Comparison of ENCODE assay signal across 19 cellular contexts in genomic region chr2:112799291-112799975, GRCh38. TPM values are rescaled to one million over a fixed set of nuclear protein-coding genes. Genes with fewer than 3 reads are reported as not detected.
DNase-seq lines count a peak whose midpoint lies in the region; ATAC-seq, FAIRE-seq and TF ChIP-seq lines count a peak whose summit lies in the region.
"Had no signal": no experiment of that assay in that cellular context is flagged by ENCODE, and none has a peak within 500 bp of the region (broad histone marks: within the 10 kb centered on the region; RNA-seq: fewer than 3 reads in every experiment).

No MANE protein-coding gene starts in this region.

- no peaks in the 10 kb centered on the region for H3K36me3 ChIP-seq in naive thymus-derived CD4-positive, alpha-beta T cell (ENCODE audit: control insufficient read depth in 2 of 3, insufficient read depth in 3 of 3, low read length in 3 of 3)
- H3K36me3 ChIP-seq in right lobe of liver = no peaks in the 10 kb centered on the region
- H3K36me3 ChIP-seq: MG63, spleen, thoracic aorta had no signal

- DNase-seq in GM18507 (ENCODE audit: extremely low spot score, insufficient read length, low read depth) (no peak), NB4 (ENCODE audit: low read depth) (peak; percentile 47), NCI-H1694 (lab: John Stamatoyannopoulos, UW) (no peak), right lobe of liver (no peak), coronary artery (ENCODE audit: low spot score) (no peak), foreskin melanocyte (no peak)
- DNase-seq in activated T-helper 1 cell treated with anti-CD3 and anti-CD28 coated beads, Interleukin-12 subunit alpha, Interleukin-12 subunit beta, Interleukin-2, Interleukin-4 antibody, amounts not matched to agents 30 ng/mL and 10 ng/mL and 1 ng/mL, durations not matched to agents 14 hours and 24 hours and 36 hours (ENCODE audit: low spot score) = no peak
- DNase-seq in naive thymus-derived CD4-positive, alpha-beta T cell = no peak
- DNase-seq: activated CD8-positive, alpha-beta memory T cell treated with anti-CD3 and anti-CD28 coated beads, Interleukin-2, amount 50 U/mL, for 48 hours; anterior cingulate cortex; CD8-positive, alpha-beta memory T cell; MG63; midbrain; NCI-H345; spleen had no signal

- TF ChIP-seq POLR2A in NB4 (IDR thresholded peaks at IDR 0.05; ENCODE audit: extremely low read depth, insufficient read length) = no peak
- TF ChIP-seq POLR2A in right lobe of liver (IDR thresholded peaks at IDR 0.05) = no peak

- POLR2A ChIA-PET in naive thymus-derived CD4-positive, alpha-beta T cell (lab: Charles Lee) = no interaction called here

- H3K4me1 Mint-ChIP-seq in activated T-helper 1 cell treated with anti-CD3 and anti-CD28 coated beads, Interleukin-12 subunit alpha, Interleukin-12 subunit beta, Interleukin-2, Interleukin-4 antibody, amounts not matched to agents 30 ng/mL and 10 ng/mL and 1 ng/mL, durations not matched to agents 14 hours and 24 hours and 36 hours (ENCODE audit: low read depth) = peaks cover 37% of the 10 kb centered on the region
- peaks cover 0 to 48% (median 0%) of the 10 kb centered on the region in 7 donors for H3K4me1 Mint-ChIP-seq in naive thymus-derived CD4-positive, alpha-beta T cell
- H3K4me1 Mint-ChIP-seq: CD8-positive, alpha-beta memory T cell had no signal

- H3K9me3 ChIP-seq in naive thymus-derived CD4-positive, alpha-beta T cell (ENCODE audit: control insufficient read depth in 2 of 3, low read length in 3 of 3) = no peaks in the 10 kb centered on the region
- no peaks in the 10 kb centered on the region for H3K9me3 ChIP-seq in right lobe of liver
- H3K9me3 ChIP-seq: spleen, thoracic aorta had no signal

- H3K36me3 Mint-ChIP-seq in activated T-helper 1 cell treated with anti-CD3 and anti-CD28 coated beads, Interleukin-12 subunit alpha, Interleukin-12 subunit beta, Interleukin-2, Interleukin-4 antibody, amounts not matched to agents 30 ng/mL and 10 ng/mL and 1 ng/mL, durations not matched to agents 14 hours and 24 hours and 36 hours (ENCODE audit: low read depth) = peaks cover 5% of the 10 kb centered on the region
- peaks cover 0 to 21% (median 0%) of the 10 kb centered on the region in 5 donors for H3K36me3 Mint-ChIP-seq in naive thymus-derived CD4-positive, alpha-beta T cell
- H3K36me3 Mint-ChIP-seq: CD8-positive, alpha-beta memory T cell had no signal

- no peak for TF ChIP-seq CTCF in NB4 (IDR thresholded peaks at IDR 0.05; ENCODE audit: low read depth, low read length)
- no peak for TF ChIP-seq CTCF in right lobe of liver (IDR thresholded peaks at IDR 0.05)
- TF ChIP-seq CTCF in coronary artery (IDR thresholded peaks at IDR 0.05) = no peak

- intact Hi-C loops in activated T-helper 1 cell treated with anti-CD3 and anti-CD28 coated beads, Interleukin-12 subunit alpha, Interleukin-12 subunit beta, Interleukin-2, Interleukin-4 antibody, amounts not matched to agents 30 ng/mL and 10 ng/mL and 1 ng/mL, durations not matched to agents 14 hours and 24 hours and 36 hours (cut with micrococcal nuclease) = no loop called here
- intact Hi-C loops in naive thymus-derived CD4-positive, alpha-beta T cell (cut with micrococcal nuclease) = no loop called here
- intact Hi-C loops in right lobe of liver (cut with DNase I) = no loop called here

- H3K27me3 Mint-ChIP-seq in activated T-helper 1 cell treated with anti-CD3 and anti-CD28 coated beads, Interleukin-12 subunit alpha, Interleukin-12 subunit beta, Interleukin-2, Interleukin-4 antibody, amounts not matched to agents 30 ng/mL and 10 ng/mL and 1 ng/mL, durations not matched to agents 14 hours and 24 hours and 36 hours (ENCODE audit: insufficient read depth) = peaks cover 2% of the 10 kb centered on the region
- peaks cover 0 to 10% (median 0%) of the 10 kb centered on the region in 5 donors for H3K27me3 Mint-ChIP-seq in naive thymus-derived CD4-positive, alpha-beta T cell

- ATAC-seq in naive thymus-derived CD4-positive, alpha-beta T cell = peak; percentile 83
- no peak for ATAC-seq in right lobe of liver
- ATAC-seq: Panc1 had no signal

- H3K27me3 ChIP-seq in naive thymus-derived CD4-positive, alpha-beta T cell (ENCODE audit: control insufficient read depth in 2 of 2, insufficient read depth in 2 of 2, low read length in 2 of 2) = no peaks in the 10 kb centered on the region
- no peaks in the 10 kb centered on the region for H3K27me3 ChIP-seq in right lobe of liver
- H3K27me3 ChIP-seq: MG63, spleen had no signal

- peaks cover 6% of the 10 kb centered on the region for H3K9me3 Mint-ChIP-seq in activated T-helper 1 cell treated with anti-CD3 and anti-CD28 coated beads, Interleukin-12 subunit alpha, Interleukin-12 subunit beta, Interleukin-2, Interleukin-4 antibody, amounts not matched to agents 30 ng/mL and 10 ng/mL and 1 ng/mL, durations not matched to agents 14 hours and 24 hours and 36 hours
- H3K9me3 Mint-ChIP-seq in naive thymus-derived CD4-positive, alpha-beta T cell = peaks cover 0 to 13% (median 0%) of the 10 kb centered on the region in 11 donors
- H3K9me3 Mint-ChIP-seq: CD8-positive, alpha-beta memory T cell had no signal

- 52% methylated on average over 3 of the region's 4 CpGs for WGBS in right lobe of liver (ENCODE audit: insufficient coverage, low coverage, low lambda C conversion rate, missing lambda C conversion rate)

- FAIRE-seq in GM18507 (lab: Jason Lieb, UNC) = peak; percentile 12
- FAIRE-seq: G401.6 had no signal

- CTCF ChIA-PET in naive thymus-derived CD4-positive, alpha-beta T cell (lab: Charles Lee) = no interaction called here

- peak overlapping the region; percentile 66 for H3K27ac Mint-ChIP-seq in activated T-helper 1 cell treated with anti-CD3 and anti-CD28 coated beads, Interleukin-12 subunit alpha, Interleukin-12 subunit beta, Interleukin-2, Interleukin-4 antibody, amounts not matched to agents 30 ng/mL and 10 ng/mL and 1 ng/mL, durations not matched to agents 14 hours and 24 hours and 36 hours
- peak overlapping the region in 1 of 9 donors; percentile 81 for H3K27ac Mint-ChIP-seq in naive thymus-derived CD4-positive, alpha-beta T cell
- H3K27ac Mint-ChIP-seq: CD8-positive, alpha-beta memory T cell had no signal

- H3K4me3 ChIP-seq in NB4 (ENCODE audit: low read depth, low read length) (no peak overlapping the region), right lobe of liver (no peak overlapping the region), coronary artery (no peak overlapping the region)
- H3K4me3 ChIP-seq in naive thymus-derived CD4-positive, alpha-beta T cell (ENCODE audit: low read length) = no peak overlapping the region
- H3K4me3 ChIP-seq: MG63, spleen, thoracic aorta had no signal

- no peaks in the 10 kb centered on the region for H3K4me1 ChIP-seq in naive thymus-derived CD4-positive, alpha-beta T cell (ENCODE audit: control insufficient read depth in 2 of 2, insufficient read depth in 2 of 2, low read length in 2 of 2)
- H3K4me1 ChIP-seq in right lobe of liver = peaks cover 0 to 18% (median 3%) of the 10 kb centered on the region in 4 donors

- no peak overlapping the region for H3K4me3 Mint-ChIP-seq in activated T-helper 1 cell treated with anti-CD3 and anti-CD28 coated beads, Interleukin-12 subunit alpha, Interleukin-12 subunit beta, Interleukin-2, Interleukin-4 antibody, amounts not matched to agents 30 ng/mL and 10 ng/mL and 1 ng/mL, durations not matched to agents 14 hours and 24 hours and 36 hours
- peak overlapping the region in 1 of 10 donors; percentile 21 for H3K4me3 Mint-ChIP-seq in naive thymus-derived CD4-positive, alpha-beta T cell
- H3K4me3 Mint-ChIP-seq: CD8-positive, alpha-beta memory T cell had no signal

- no peak overlapping the region for H3K27ac ChIP-seq in naive thymus-derived CD4-positive, alpha-beta T cell (ENCODE audit: low read depth, low read length)
- H3K27ac ChIP-seq in right lobe of liver = no peak overlapping the region
- no peak overlapping the region for H3K27ac ChIP-seq in coronary artery
- H3K27ac ChIP-seq: parathyroid adenoma, thoracic aorta had no signal

RNA-seq across cellular contexts. Expression of gene IL1A, which starts 15.1 kb away (rescaled TPM):
- total RNA-seq in activated T-helper 1 cell treated with anti-CD3 and anti-CD28 coated beads, Interleukin-12 subunit alpha, Interleukin-12 subunit beta, Interleukin-2, Interleukin-4 antibody, amounts not matched to agents 30 ng/mL and 10 ng/mL and 1 ng/mL, durations not matched to agents 14 hours and 24 hours and 36 hours = 7.5 and 7.8 TPM in 2 replicates
- 1 to 10 TPM in 2 of 5 experiments, under 1 TPM in 2, not detected in 1; 0.22 to 4.3 (median 1.0) TPM for total RNA-seq in naive thymus-derived CD4-positive, alpha-beta T cell
- polyA plus RNA-seq in naive thymus-derived CD4-positive, alpha-beta T cell = not detected
- not detected for total RNA-seq in right lobe of liver
- polyA plus RNA-seq: CD8-positive, alpha-beta memory T cell had no signal

RNA-seq across cellular contexts. Expression of gene CKAP2L, which starts 35.0 kb away (rescaled TPM):
- total RNA-seq in activated T-helper 1 cell treated with anti-CD3 and anti-CD28 coated beads, Interleukin-12 subunit alpha, Interleukin-12 subunit beta, Interleukin-2, Interleukin-4 antibody, amounts not matched to agents 30 ng/mL and 10 ng/mL and 1 ng/mL, durations not matched to agents 14 hours and 24 hours and 36 hours = 20.9 and 21.2 TPM in 2 replicates
- total RNA-seq in naive thymus-derived CD4-positive, alpha-beta T cell = 10 to 100 TPM in 1 of 5 experiments, 1 to 10 TPM in 1, under 1 TPM in 1, not detected in 2; 0.69 to 36.2 (median 2.4) TPM
- not detected for polyA plus RNA-seq in naive thymus-derived CD4-positive, alpha-beta T cell
- total RNA-seq in right lobe of liver = 1 to 10 TPM in 2 of 6 experiments, under 1 TPM in 4; 0.20 to 1.4 (median 0.66) TPM
- polyA plus RNA-seq: CD8-positive, alpha-beta memory T cell had no signal

RNA-seq across cellular contexts. Expression of gene IL1B, which starts 37.1 kb away (rescaled TPM):
- 0.23 and 0.44 TPM in 2 replicates for total RNA-seq in activated T-helper 1 cell treated with anti-CD3 and anti-CD28 coated beads, Interleukin-12 subunit alpha, Interleukin-12 subunit beta, Interleukin-2, Interleukin-4 antibody, amounts not matched to agents 30 ng/mL and 10 ng/mL and 1 ng/mL, durations not matched to agents 14 hours and 24 hours and 36 hours
- total RNA-seq in naive thymus-derived CD4-positive, alpha-beta T cell = 100 to 1,000 TPM in 2 of 5 experiments, 1 to 10 TPM in 1, under 1 TPM in 2; 0.17 to 615 (median 1.1) TPM
- polyA plus RNA-seq in naive thymus-derived CD4-positive, alpha-beta T cell = not detected
- total RNA-seq in right lobe of liver = 1 to 10 TPM in 2 of 6 experiments, under 1 TPM in 3, not detected in 1; 0.19 to 4.1 (median 0.49) TPM
- total RNA-seq: CD8-positive, alpha-beta memory T cell had no signal
- polyA plus RNA-seq: CD8-positive, alpha-beta memory T cell had no signal
